Comparison of ENCODE assay signal across 28 cellular contexts in the genomic region with DNA sequence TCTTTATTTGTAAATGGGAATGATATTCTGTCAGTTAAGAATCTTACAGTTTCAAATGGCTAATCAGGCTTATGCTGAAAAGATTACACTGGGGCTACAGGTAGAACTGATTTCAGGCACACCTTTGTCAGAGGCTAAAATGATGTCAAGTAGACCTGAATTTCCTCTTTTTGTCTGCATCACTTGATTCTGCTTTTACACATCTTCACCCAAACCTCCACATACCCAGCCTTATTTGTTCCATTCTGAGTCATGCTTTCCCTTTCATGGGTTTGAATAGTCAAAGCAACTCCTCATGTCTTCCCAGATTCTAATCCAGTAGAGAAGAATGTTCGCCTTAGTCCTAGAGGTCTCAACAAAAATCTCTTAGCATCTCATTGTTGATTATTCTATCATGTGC.
"Had no signal": no experiment of that assay in that cellular context is flagged by ENCODE, and none has a peak within 500 bp of the region (broad histone marks: within the 10 kb centered on the region; RNA-seq: fewer than 3 reads in every experiment).

No MANE protein-coding gene starts in this region.

- H3K4me1 Mint-ChIP-seq: brain; central memory CD8-positive, alpha-beta T cell had no signal

- H3K27ac ChIP-seq: SJSA1 had no signal

- H3K27me3 Mint-ChIP-seq: activated naive CD4-positive, alpha-beta T cell treated with anti-CD3 and anti-CD28 coated beads, Interleukin-2, amount 50 U/mL, for 24 hours; brain; central memory CD8-positive, alpha-beta T cell had no signal

- H3K4me1 ChIP-seq: SJSA1 had no signal

- H3K4me3 ChIP-seq: MG63, SJSA1 had no signal

- DNase-seq: activated CD4-positive, alpha-beta T cell treated with anti-CD3 and anti-CD28 coated beads for 48 hours; activated CD4-positive, alpha-beta T cell treated with anti-CD3 and anti-CD28 coated beads, Interleukin-2, amount 50 U/mL, for 4 hours; activated CD4-positive, CD25-positive, alpha-beta regulatory T cell treated with anti-CD3 and anti-CD28 coated beads, Interleukin-2, amount 50 U/mL, for 72 hours; activated CD8-positive, alpha-beta memory T cell treated with anti-CD3 and anti-CD28 coated beads, Interleukin-2, amount 50 U/mL, for 48 hours; activated CD8-positive, alpha-beta T cell treated with anti-CD3 and anti-CD28 coated beads, Interleukin-2, amount 10 ng/mL, durations not matched to agents 7 days and 5 days; activated effector memory CD4-positive, alpha-beta T cell treated with Interleukin-2 at 50 U/mL for 16 hours; activated naive CD4-positive, alpha-beta T cell; activated T-cell treated with anti-CD3 and anti-CD28 coated beads, Interleukin-2, amount 50 U/mL, for 1 hour; amygdala; MG63; MV-4-11; NCI-H1092 treated with DMSO at 0.1 percent for 48 hours; NCI-H1436; NCI-H1694 treated with DMSO at 0.1 percent for 48 hours; NCI-H2029 treated with DMSO at 0.1 percent for 48 hours; NCI-H510A treated with DMSO at 0.1 percent for 48 hours; NCI-H69; PC-3; SHP77; SW 1271 had no signal

- FAIRE-seq: astrocyte, RCC 7860 had no signal

- H3K27ac Mint-ChIP-seq: activated CD8-positive, alpha-beta T cell treated with anti-CD3 and anti-CD28 coated beads, Interleukin-2, amount 10 ng/mL, durations not matched to agents 7 days and 5 days; activated naive CD4-positive, alpha-beta T cell treated with anti-CD3 and anti-CD28 coated beads, Interleukin-2, amount 50 U/mL, for 24 hours; brain; WTC11 had no signal

- H3K4me3 Mint-ChIP-seq: activated CD8-positive, alpha-beta T cell treated with anti-CD3 and anti-CD28 coated beads, Interleukin-2, amount 10 ng/mL, durations not matched to agents 7 days and 5 days; activated naive CD4-positive, alpha-beta T cell treated with anti-CD3 and anti-CD28 coated beads, Interleukin-2, amount 50 U/mL, for 24 hours; brain; central memory CD8-positive, alpha-beta T cell; WTC11 had no signal

- ATAC-seq: activated CD8-positive, alpha-beta T cell treated with anti-CD3 and anti-CD28 coated beads, Interleukin-2, amount 10 ng/mL, durations not matched to agents 7 days and 5 days; PC-3; SK-N-SH treated with all-trans-retinoic acid at 6 μM for 48 hours; WTC11 had no signal

- H3K36me3 ChIP-seq: MG63 had no signal

- H3K27me3 ChIP-seq: MG63, SJSA1 had no signal
